In the genomic region with DNA sequence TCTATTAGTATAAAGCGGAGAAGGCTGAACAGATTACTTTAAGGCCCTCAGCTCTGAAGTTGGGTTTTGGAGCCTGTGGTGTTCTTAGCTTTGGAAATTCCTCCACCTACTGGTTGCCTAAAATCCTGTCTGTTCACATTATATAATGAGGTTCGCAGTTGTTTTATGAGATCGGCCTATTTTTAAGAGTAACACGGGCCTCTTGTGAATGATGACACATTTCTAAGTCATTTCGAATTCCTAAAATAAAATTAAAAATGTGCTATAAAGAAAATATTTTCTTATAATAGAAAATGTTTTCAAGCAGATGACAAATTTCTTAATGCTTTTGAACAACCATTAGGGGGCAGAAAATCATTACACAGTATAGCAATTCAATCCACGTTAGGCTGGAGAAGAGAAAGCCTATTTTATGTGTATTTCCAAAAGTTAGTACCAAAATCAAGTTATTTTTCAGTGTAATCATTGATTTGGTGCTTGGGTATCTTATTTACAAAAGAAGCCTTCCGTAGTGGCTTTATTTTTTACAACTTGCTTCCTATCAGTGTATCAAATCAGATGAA, we compare ENCODE assay signal across 1 cellular context.
TF ChIP-seq lines count a peak whose summit lies in the region.

No MANE protein-coding gene starts in this region.

TF ChIP-seq in GM23338, 12 proteins besides CTCF, POLR2A, EP300 and RAD21 (continued from another document):
- TF ChIP-seq, protein P1, sequence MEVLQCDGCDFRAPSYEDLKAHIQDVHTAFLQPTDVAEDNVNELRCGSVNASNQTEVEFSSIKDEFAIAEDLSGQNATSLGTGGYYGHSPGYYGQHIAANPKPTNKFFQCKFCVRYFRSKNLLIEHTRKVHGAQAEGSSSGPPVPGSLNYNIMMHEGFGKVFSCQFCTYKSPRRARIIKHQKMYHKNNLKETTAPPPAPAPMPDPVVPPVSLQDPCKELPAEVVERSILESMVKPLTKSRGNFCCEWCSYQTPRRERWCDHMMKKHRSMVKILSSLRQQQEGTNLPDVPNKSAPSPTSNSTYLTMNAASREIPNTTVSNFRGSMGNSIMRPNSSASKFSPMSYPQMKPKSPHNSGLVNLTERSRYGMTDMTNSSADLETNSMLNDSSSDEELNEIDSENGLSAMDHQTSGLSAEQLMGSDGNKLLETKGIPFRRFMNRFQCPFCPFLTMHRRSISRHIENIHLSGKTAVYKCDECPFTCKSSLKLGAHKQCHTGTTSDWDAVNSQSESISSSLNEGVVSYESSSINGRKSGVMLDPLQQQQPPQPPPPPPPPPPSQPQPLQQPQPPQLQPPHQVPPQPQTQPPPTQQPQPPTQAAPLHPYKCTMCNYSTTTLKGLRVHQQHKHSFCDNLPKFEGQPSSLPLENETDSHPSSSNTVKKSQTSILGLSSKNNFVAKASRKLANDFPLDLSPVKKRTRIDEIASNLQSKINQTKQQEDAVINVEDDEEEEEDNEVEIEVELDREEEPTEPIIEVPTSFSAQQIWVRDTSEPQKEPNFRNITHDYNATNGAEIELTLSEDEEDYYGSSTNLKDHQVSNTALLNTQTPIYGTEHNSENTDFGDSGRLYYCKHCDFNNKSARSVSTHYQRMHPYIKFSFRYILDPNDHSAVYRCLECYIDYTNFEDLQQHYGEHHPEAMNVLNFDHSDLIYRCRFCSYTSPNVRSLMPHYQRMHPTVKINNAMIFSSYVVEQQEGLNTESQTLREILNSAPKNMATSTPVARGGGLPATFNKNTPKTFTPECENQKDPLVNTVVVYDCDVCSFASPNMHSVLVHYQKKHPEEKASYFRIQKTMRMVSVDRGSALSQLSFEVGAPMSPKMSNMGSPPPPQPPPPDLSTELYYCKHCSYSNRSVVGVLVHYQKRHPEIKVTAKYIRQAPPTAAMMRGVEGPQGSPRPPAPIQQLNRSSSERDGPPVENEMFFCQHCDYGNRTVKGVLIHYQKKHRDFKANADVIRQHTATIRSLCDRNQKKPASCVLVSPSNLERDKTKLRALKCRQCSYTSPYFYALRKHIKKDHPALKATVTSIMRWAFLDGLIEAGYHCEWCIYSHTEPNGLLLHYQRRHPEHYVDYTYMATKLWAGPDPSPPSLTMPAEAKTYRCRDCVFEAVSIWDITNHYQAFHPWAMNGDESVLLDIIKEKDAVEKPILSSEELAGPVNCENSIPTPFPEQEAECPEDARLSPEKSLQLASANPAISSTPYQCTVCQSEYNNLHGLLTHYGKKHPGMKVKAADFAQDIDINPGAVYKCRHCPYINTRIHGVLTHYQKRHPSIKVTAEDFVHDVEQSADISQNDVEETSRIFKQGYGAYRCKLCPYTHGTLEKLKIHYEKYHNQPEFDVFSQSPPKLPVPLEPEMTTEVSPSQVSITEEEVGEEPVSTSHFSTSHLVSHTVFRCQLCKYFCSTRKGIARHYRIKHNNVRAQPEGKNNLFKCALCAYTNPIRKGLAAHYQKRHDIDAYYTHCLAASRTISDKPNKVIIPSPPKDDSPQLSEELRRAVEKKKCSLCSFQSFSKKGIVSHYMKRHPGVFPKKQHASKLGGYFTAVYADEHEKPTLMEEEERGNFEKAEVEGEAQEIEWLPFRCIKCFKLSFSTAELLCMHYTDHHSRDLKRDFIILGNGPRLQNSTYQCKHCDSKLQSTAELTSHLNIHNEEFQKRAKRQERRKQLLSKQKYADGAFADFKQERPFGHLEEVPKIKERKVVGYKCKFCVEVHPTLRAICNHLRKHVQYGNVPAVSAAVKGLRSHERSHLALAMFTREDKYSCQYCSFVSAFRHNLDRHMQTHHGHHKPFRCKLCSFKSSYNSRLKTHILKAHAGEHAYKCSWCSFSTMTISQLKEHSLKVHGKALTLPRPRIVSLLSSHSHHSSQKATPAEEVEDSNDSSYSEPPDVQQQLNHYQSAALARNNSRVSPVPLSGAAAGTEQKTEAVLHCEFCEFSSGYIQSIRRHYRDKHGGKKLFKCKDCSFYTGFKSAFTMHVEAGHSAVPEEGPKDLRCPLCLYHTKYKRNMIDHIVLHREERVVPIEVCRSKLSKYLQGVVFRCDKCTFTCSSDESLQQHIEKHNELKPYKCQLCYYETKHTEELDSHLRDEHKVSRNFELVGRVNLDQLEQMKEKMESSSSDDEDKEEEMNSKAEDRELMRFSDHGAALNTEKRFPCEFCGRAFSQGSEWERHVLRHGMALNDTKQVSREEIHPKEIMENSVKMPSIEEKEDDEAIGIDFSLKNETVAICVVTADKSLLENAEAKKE (CRISPR knock-in tag; IDR thresholded peaks at IDR 0.05), result no peak
- TF ChIP-seq EZH2phosphoT487 (IDR thresholded peaks at IDR 0.05; ENCODE audit: unreplicated experiment), result no peak
